ENCODE assay signal across 23 cellular contexts in the genomic region with DNA sequence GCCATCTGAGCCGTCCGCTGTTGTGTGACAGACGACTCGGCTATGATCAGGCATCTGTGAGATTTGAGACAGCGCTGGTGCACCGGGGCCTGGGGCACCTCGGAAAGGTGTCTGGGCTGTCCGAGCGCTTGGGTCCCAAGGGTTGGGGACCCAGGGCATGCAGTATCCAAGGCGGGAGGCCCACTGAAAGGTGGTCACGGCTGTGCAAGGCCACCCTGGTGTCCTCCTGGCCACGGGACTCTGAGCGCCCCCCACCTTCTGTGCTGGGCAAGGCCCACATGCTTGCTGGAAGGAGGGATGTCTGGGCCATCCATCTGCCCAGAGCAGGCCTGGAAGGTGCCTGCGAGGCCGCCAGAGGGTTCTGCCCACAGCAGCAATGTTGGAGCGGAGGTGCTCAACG. TPM values are rescaled to one million over a fixed set of nuclear protein-coding genes. Genes with fewer than 3 reads are reported as not detected.
"Had no signal": no experiment of that assay in that cellular context is flagged by ENCODE, and none has a peak within 500 bp of the region (broad histone marks: within the 10 kb centered on the region; RNA-seq: fewer than 3 reads in every experiment).

No MANE protein-coding gene starts in this region.

- H3K9me3 Mint-ChIP-seq: effector memory CD8-positive, alpha-beta T cell had no signal

- H3K27me3 Mint-ChIP-seq: effector memory CD8-positive, alpha-beta T cell; naive thymus-derived CD4-positive, alpha-beta T cell; stimulated activated naive B cell treated with anti-CD40 and anti-IgM and Interleukin-4, amounts not matched to agents 10 μg/mL and 1 μg/mL and 100 μg/mL, for 72 hours; stimulated activated naive CD8-positive, alpha-beta T cell treated with anti-CD3 and anti-CD28 coated beads, Interleukin-15, amount 100 ng/mL, for 72 hours had no signal

- H3K27me3 ChIP-seq: esophagus muscularis mucosa, gastrocnemius medialis, heart right ventricle, neutrophil, spleen, testis, tibial nerve had no signal

- DNase-seq: effector memory CD8-positive, alpha-beta T cell; gastrocnemius medialis; heart right ventricle; hypothalamus; islet precursor cell; mammary epithelial cell; naive thymus-derived CD4-positive, alpha-beta T cell; nephron progenitor cell; psoas muscle; retina; spleen; stimulated activated CD4-positive, alpha-beta T cell treated with anti-CD3 and anti-CD28 coated beads, Interleukin-15, amount 100 ng/mL, for 24 hours; stimulated activated CD4-positive, alpha-beta T cell treated with anti-CD3 and anti-CD28 coated beads, Interleukin-1b, Interleukin-23, amount 100 ng/mL, for 48 hours; stimulated activated CD4-positive, alpha-beta T cell treated with anti-CD3 and anti-CD28 coated beads, Interleukin-4, amount 100 ng/mL, for 24 hours; stimulated activated naive B cell treated with anti-CD40 and anti-IgM and Interleukin-4, amounts not matched to agents 10 μg/mL and 1 μg/mL and 100 μg/mL, for 72 hours; stimulated activated naive CD8-positive, alpha-beta T cell treated with anti-CD3 and anti-CD28 coated beads, Interleukin-15, amount 100 ng/mL, for 72 hours; testis had no signal

- H3K4me3 Mint-ChIP-seq: effector memory CD8-positive, alpha-beta T cell; naive thymus-derived CD4-positive, alpha-beta T cell; nephron progenitor cell; stimulated activated naive B cell treated with anti-CD40 and anti-IgM and Interleukin-4, amounts not matched to agents 10 μg/mL and 1 μg/mL and 100 μg/mL, for 72 hours; stimulated activated naive CD8-positive, alpha-beta T cell treated with anti-CD3 and anti-CD28 coated beads, Interleukin-15, amount 100 ng/mL, for 72 hours had no signal

- H3K27ac Mint-ChIP-seq: stimulated activated naive B cell treated with anti-CD40 and anti-IgM and Interleukin-4, amounts not matched to agents 10 μg/mL and 1 μg/mL and 100 μg/mL, for 72 hours had no signal

- H3K4me3 ChIP-seq: esophagus muscularis mucosa, gastrocnemius medialis, heart right ventricle, psoas muscle, spleen, testis, tibial nerve had no signal

- H3K27ac ChIP-seq: epithelial cell of prostate, esophagus muscularis mucosa, gastrocnemius medialis, psoas muscle, spleen, testis, tibial nerve had no signal

- ATAC-seq: effector memory CD8-positive, alpha-beta T cell; gastrocnemius medialis; left lobe of liver; naive thymus-derived CD4-positive, alpha-beta T cell; psoas muscle; sciatic nerve; stimulated activated naive B cell treated with anti-CD40 and anti-IgM and Interleukin-4, amounts not matched to agents 10 μg/mL and 1 μg/mL and 100 μg/mL, for 72 hours; stimulated activated naive CD8-positive, alpha-beta T cell treated with anti-CD3 and anti-CD28 coated beads, Interleukin-15, amount 100 ng/mL, for 72 hours had no signal

- H3K4me1 ChIP-seq: esophagus muscularis mucosa, gastrocnemius medialis, psoas muscle, testis had no signal

- H3K9me3 ChIP-seq: testis had no signal

- H3K4me1 Mint-ChIP-seq: naive thymus-derived CD4-positive, alpha-beta T cell; nephron progenitor cell had no signal

RNA-seq across cellular contexts. Expression of a gene that starts 51.9 kb away (rescaled TPM):
- polyA plus RNA-seq: naive thymus-derived CD4-positive, alpha-beta T cell had no signal
